Comparison of ENCODE assay signal across 8 cellular contexts in genomic region chr2:109128048-109128465, GRCh38. TPM values are rescaled to one million over a fixed set of nuclear protein-coding genes. Genes with fewer than 3 reads are reported as not detected.
A peak's percentile ranks its signal among the peaks of the same experiment; 100 is the strongest.
DNase-seq lines count a peak whose midpoint lies in the region; ATAC-seq and TF ChIP-seq lines count a peak whose summit lies in the region.

No MANE protein-coding gene starts in this region.

- CTCF ChIA-PET in activated CD8-positive, alpha-beta T cell treated with anti-CD3 and anti-CD28 coated beads, Interleukin-2, amount 10 ng/mL, durations not matched to agents 7 days and 5 days (lab: Charles Lee), result interaction anchor here (0.7 to 2.7 kb wide), 5 partner anchors 25 to 412 kb away, joined by 3 to 22 read pairs (median 4); no protein-coding TSS in a partner anchor

- peak overlapping the region; percentile 94 for H3K4me2 ChIP-seq in DND-41 (ENCODE audit: insufficient read depth, low read length)

- DNase-seq in DND-41, result peak; percentile 82
- DNase-seq in NCI-H526 (lab: John Stamatoyannopoulos, UW), result peak; percentile 54 to 85
- DNase-seq in activated CD8-positive, alpha-beta T cell treated with anti-CD3 and anti-CD28 coated beads, Interleukin-2, amount 10 ng/mL, durations not matched to agents 7 days and 5 days, result peak; percentile 64
- peak; percentile 43 for DNase-seq in effector CD8-positive, alpha-beta T cell (lab: John Stamatoyannopoulos, UW)
- peak; percentile 71 for DNase-seq in lung (ENCODE audit: low spot score)
- peak; percentile 57 to 70 for DNase-seq in stimulated activated CD4-positive, alpha-beta T cell treated with anti-CD3 and anti-CD28 coated beads, Interleukin-4, amount 100 ng/mL, for 4 hours

- TF ChIP-seq CTCF in DND-41 (IDR thresholded peaks at IDR 0.05; ENCODE audit: borderline replicate concordance, extremely low read depth, low read length, poor library complexity, severe bottlenecking), result peak; percentile 98
- TF ChIP-seq CTCF in lung (IDR thresholded peaks at IDR 0.05; ENCODE audit: control extremely low read depth, extremely low read depth), result peak; percentile 64

- no peaks in the 10 kb centered on the region for H3K79me2 ChIP-seq in DND-41 (ENCODE audit: insufficient read depth, low read length)

- H2AFZ ChIP-seq in DND-41 (ENCODE audit: low read depth, low read length), result peak overlapping the region; percentile 76

- H3K27ac Mint-ChIP-seq in activated CD8-positive, alpha-beta T cell treated with anti-CD3 and anti-CD28 coated beads, Interleukin-2, amount 10 ng/mL, durations not matched to agents 7 days and 5 days, result no peak overlapping the region

- no peaks in the 10 kb centered on the region for H3K9me3 Mint-ChIP-seq in activated CD8-positive, alpha-beta T cell treated with anti-CD3 and anti-CD28 coated beads, Interleukin-2, amount 10 ng/mL, durations not matched to agents 7 days and 5 days (ENCODE audit: insufficient read depth)

- peak overlapping the region; percentile 58 for H3K9ac ChIP-seq in DND-41 (ENCODE audit: low read depth, low read length)

- ATAC-seq in DND-41 (ENCODE audit: insufficient read depth, low read depth) (peak; percentile 87), HG03097 (IDR thresholded peaks at IDR 0.05; ENCODE audit: low FRiP score, unreplicated experiment) (peak; percentile 56), lung (ENCODE audit: insufficient read depth, low FRiP score) (peak; percentile 76), HG02840 (IDR thresholded peaks at IDR 0.05; ENCODE audit: low FRiP score, unreplicated experiment) (no peak)
- peak; percentile 59 for ATAC-seq in activated CD8-positive, alpha-beta T cell treated with anti-CD3 and anti-CD28 coated beads, Interleukin-2, amount 10 ng/mL, durations not matched to agents 7 days and 5 days

- H3K4me3 Mint-ChIP-seq in activated CD8-positive, alpha-beta T cell treated with anti-CD3 and anti-CD28 coated beads, Interleukin-2, amount 10 ng/mL, durations not matched to agents 7 days and 5 days, result peak overlapping the region; percentile 68

- no peaks in the 10 kb centered on the region for H3K36me3 Mint-ChIP-seq in activated CD8-positive, alpha-beta T cell treated with anti-CD3 and anti-CD28 coated beads, Interleukin-2, amount 10 ng/mL, durations not matched to agents 7 days and 5 days (ENCODE audit: low read depth)

- H3K4me1 ChIP-seq in DND-41 (ENCODE audit: insufficient read depth, low read length) (peaks cover 11% of the 10 kb centered on the region), lung (ENCODE audit: control insufficient read depth in 2 of 2, insufficient read depth in 2 of 2, low read length in 2 of 2) (peaks cover 0 to 9% of the 10 kb centered on the region in 2 donors)

- no peaks in the 10 kb centered on the region; the same call in none of the 2 replicates for H4K20me1 ChIP-seq in DND-41 (ENCODE audit: insufficient read depth, low read length)

- H3K27ac ChIP-seq in DND-41 (ENCODE audit: low read length), result no peak overlapping the region
- H3K27ac ChIP-seq in lung (ENCODE audit: low read depth in 1 of 2, low read length in 1 of 2), result peak overlapping the region; percentile 30 to 88

- peaks cover 32% of the 10 kb centered on the region for H3K27me3 Mint-ChIP-seq in activated CD8-positive, alpha-beta T cell treated with anti-CD3 and anti-CD28 coated beads, Interleukin-2, amount 10 ng/mL, durations not matched to agents 7 days and 5 days (ENCODE audit: low read depth)

- no peaks in the 10 kb centered on the region for H3K9me3 ChIP-seq in DND-41 (ENCODE audit: insufficient read depth, low read length, severe bottlenecking)
- H3K9me3 ChIP-seq in lung (ENCODE audit: control insufficient read depth in 2 of 2, insufficient read depth in 1 of 2, low read length in 1 of 2), result peaks cover 0 to 2% of the 10 kb centered on the region in 2 donors

- 1% methylated on average over 46 of the region's 46 CpGs for WGBS in lung, 2 donors

- H3K4me3 ChIP-seq in DND-41 (ENCODE audit: low read depth in 1 of 2, low read length in 2 of 2), result peak overlapping the region; percentile 23 to 65; a peak in 3 of 4 replicates
- H3K4me3 ChIP-seq in lung, result peak overlapping the region; percentile 63

- H3K36me3 ChIP-seq in DND-41 (ENCODE audit: insufficient read depth, low read length) (no peaks in the 10 kb centered on the region), lung (ENCODE audit: control insufficient read depth in 2 of 2, insufficient read depth in 2 of 2, low read length in 2 of 2) (no peaks in the 10 kb centered on the region)

- H3K27me3 ChIP-seq in DND-41 (ENCODE audit: insufficient read depth, low read length, poor library complexity), result peaks cover 40% of the 10 kb centered on the region
- no peaks in the 10 kb centered on the region for H3K27me3 ChIP-seq in lung (ENCODE audit: control insufficient read depth, insufficient read depth)

- H3K4me1 Mint-ChIP-seq in activated CD8-positive, alpha-beta T cell treated with anti-CD3 and anti-CD28 coated beads, Interleukin-2, amount 10 ng/mL, durations not matched to agents 7 days and 5 days (ENCODE audit: low read depth), result peaks cover 15% of the 10 kb centered on the region

- POLR2A ChIA-PET in activated CD8-positive, alpha-beta T cell treated with anti-CD3 and anti-CD28 coated beads, Interleukin-2, amount 10 ng/mL, durations not matched to agents 7 days and 5 days (lab: Charles Lee), result no interaction called here

RNA-seq across cellular contexts. Expression of gene SH3RF3, which starts 0.9 kb away (rescaled TPM):
- total RNA-seq in activated CD8-positive, alpha-beta T cell treated with anti-CD3 and anti-CD28 coated beads, Interleukin-2, amount 10 ng/mL, durations not matched to agents 7 days and 5 days, result under 1 TPM in 1 of 2 experiments, not detected in 1; 0.10 TPM
- total RNA-seq in lung, result 1 to 10 TPM; 8.5 to 9.7 TPM
- 1 to 10 TPM; 2.9 to 8.7 TPM for polyA plus RNA-seq in lung

Comparison
In these comparisons a context has a peak if more than half of its experiments do, and no peak if none do; other contexts are left out.
1. RNA of gene SH3RF3, which starts 0.9 kb away (total RNA-seq): 8.5 to 9.7 TPM in lung; 0.10 TPM in activated CD8-positive, alpha-beta T cell treated with anti-CD3 and anti-CD28 coated beads, Interleukin-2, amount 10 ng/mL, durations not matched to agents 7 days and 5 days; every median in the first group is over 4 times any median in the second.
2. Peak in every context shown above with its lines, with median percentiles within 50 percentile points of each other: DNase-seq.